In the genomic region with DNA sequence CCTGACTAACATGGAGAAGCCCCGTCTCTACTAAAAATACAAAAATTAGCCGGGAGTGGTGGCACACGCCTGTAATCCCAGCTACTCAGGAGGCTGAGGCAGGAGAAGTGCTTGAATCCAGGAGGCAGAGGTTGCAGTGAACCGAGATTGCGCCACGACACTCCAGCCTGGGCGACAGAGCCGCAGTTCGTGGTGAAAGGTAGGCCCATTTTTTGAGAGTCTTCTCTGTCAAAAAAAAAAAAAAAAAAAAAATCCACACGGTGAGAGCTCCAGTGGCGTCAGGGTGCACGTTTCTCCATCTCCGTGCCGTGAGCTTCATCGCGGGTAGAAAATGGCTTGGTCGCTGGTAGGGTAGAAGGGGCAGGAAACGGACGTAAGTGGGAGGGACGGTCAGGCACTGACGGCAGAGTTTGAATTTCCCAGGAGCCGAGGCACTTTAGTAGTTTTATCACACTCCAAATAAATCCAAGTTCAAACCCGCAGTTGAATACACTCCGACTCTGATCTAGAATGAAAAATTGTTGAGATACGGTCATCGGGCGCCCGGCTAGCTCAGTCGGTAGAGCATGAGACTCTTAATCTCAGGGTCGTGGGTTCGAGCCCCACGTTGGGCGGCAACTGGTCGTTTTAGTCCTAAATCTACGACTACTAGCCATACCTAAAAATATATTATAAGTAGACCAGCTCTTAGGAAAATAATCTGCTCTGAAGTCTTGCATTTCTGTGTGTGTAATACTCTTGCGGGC, we compare ENCODE assay signal across 8 cellular contexts. TPM values are rescaled to one million over a fixed set of nuclear protein-coding genes. Genes with fewer than 3 reads are reported as not detected.
DNase-seq lines count a peak whose midpoint lies in the region; FAIRE-seq and TF ChIP-seq lines count a peak whose summit lies in the region.

No MANE protein-coding gene starts in this region.

- H3K27me3 Mint-ChIP-seq in immature natural killer cell (ENCODE audit: low read depth in 3 of 3): peaks cover 31 to 38% (median 35%) of the 10 kb centered on the region in 3 donors

- peak; percentile 21; the same call in 1 of the 2 replicates for TF ChIP-seq POLR2A in H54 (IDR thresholded peaks at IDR 0.05; ENCODE audit: low read depth, low read length)

- H3K27ac Mint-ChIP-seq in immature natural killer cell: peak overlapping the region; percentile 85 to 97 (median 90)

- H3K9me3 Mint-ChIP-seq in immature natural killer cell: peaks cover 0 to 2% (median 0%) of the 10 kb centered on the region in 6 donors

- DNase-seq in AG10803 (ENCODE audit: low read depth) (peak; percentile 92), H54 (ENCODE audit: insufficient read length, low spot score) (peak; percentile 58), RWPE1 (ENCODE audit: low spot score) (peak; percentile 82), astrocyte of the cerebellum (ENCODE audit: low read depth) (peak; percentile 76), immature natural killer cell (peak; percentile 70 to 77 (median 76)), UCSD-AML1 (lab: John Stamatoyannopoulos, UW; ENCODE audit: unreplicated experiment) (no peak), GDM1 (lab: John Stamatoyannopoulos, UW) (no peak)
- DNase-seq in stimulated activated CD4-positive, alpha-beta T cell treated with anti-CD3 and anti-CD28 coated beads, Interleukin-12 subunit alpha, Interleukin-12 subunit beta, amount 100 ng/mL, for 24 hours (ENCODE audit: low read depth in 2 of 2): peak; percentile 84 to 96

- TF ChIP-seq CTCF in AG10803 (conservative IDR thresholded peaks at IDR 0.05; ENCODE audit: low read length): no peak
- TF ChIP-seq CTCF in RWPE1 (conservative IDR thresholded peaks at IDR 0.05; ENCODE audit: low read depth): no peak
- TF ChIP-seq CTCF in astrocyte of the cerebellum (IDR thresholded peaks at IDR 0.05; ENCODE audit: low read depth, low read length, missing control alignments): no peak

- H3K4me3 ChIP-seq in AG10803 (ENCODE audit: low read length): peak overlapping the region; percentile 57
- H3K4me3 ChIP-seq in astrocyte of the cerebellum (ENCODE audit: low read depth, low read length): peak overlapping the region; percentile 54

- CTCF ChIA-PET in RWPE1 (lab: Yijun Ruan, JAX): interaction anchor here (0.7 to 1.7 kb wide), 4 partner anchors 10 to 34 kb away, joined by 3 to 8 read pairs (median 3); no protein-coding TSS in a partner anchor

- no peak for FAIRE-seq in H54 (lab: Jason Lieb, UNC)

- peak overlapping the region; percentile 96 for H3K27ac ChIP-seq in RWPE1

- in situ Hi-C loops in astrocyte of the cerebellum (cut with HindIII; ENCODE audit: low sequenced_read_pairs): no loop called here

- H3K4me1 Mint-ChIP-seq in immature natural killer cell: peaks cover 32 to 35% of the 10 kb centered on the region in 2 donors

- POLR2A ChIA-PET in RWPE1 (lab: Yijun Ruan, JAX; ENCODE audit: low non-redundant PET): interaction anchor here (0.7 to 1.7 kb wide), 3 partner anchors 12 to 15 kb away, joined by 4 to 6 read pairs (median 6); no protein-coding TSS in a partner anchor

- H3K4me3 Mint-ChIP-seq in immature natural killer cell: peak overlapping the region; percentile 87 to 97 (median 94)

- H3K36me3 Mint-ChIP-seq in immature natural killer cell: no peaks in the 10 kb centered on the region

RNA-seq across cellular contexts. Expression of a gene that starts 2.4 kb away (rescaled TPM):
- polyA plus RNA-seq in immature natural killer cell: under 1 TPM in 1 of 3 donors, not detected in 2; 0.50 TPM

RNA-seq across cellular contexts. Expression of a gene that starts 15.7 kb away (rescaled TPM):
- 1 to 10 TPM in 2 of 3 donors, under 1 TPM in 1; 0.80 to 2.3 (median 1.7) TPM for polyA plus RNA-seq in immature natural killer cell

RNA-seq across cellular contexts. Expression of a gene that starts 36.3 kb away (rescaled TPM):
- polyA plus RNA-seq in immature natural killer cell: 1,000 to 10,000 TPM; 1,093 to 1,304 (median 1,251) TPM

RNA-seq across cellular contexts. Expression of a gene that starts 53.6 kb away (rescaled TPM):
- polyA plus RNA-seq in immature natural killer cell: 10 to 100 TPM; 16.0 to 42.6 (median 18.0) TPM

Comparison
In these comparisons a context has a peak if more than half of its experiments do, and no peak if none do; other contexts are left out.
1. DNase-seq: peak in AG10803 (single experiment), H54 (single experiment), RWPE1 (single experiment), astrocyte of the cerebellum (single experiment), immature natural killer cell (3 of 3) and stimulated activated CD4-positive, alpha-beta T cell treated with anti-CD3 and anti-CD28 coated beads, Interleukin-12 subunit alpha, Interleukin-12 subunit beta, amount 100 ng/mL, for 24 hours (2 of 2); none in UCSD-AML1 (single experiment) and GDM1 (single experiment).